Comparison of ENCODE assay signal across 11 cellular contexts in genomic region chr2:197248623-197249022, GRCh38.
A peak's percentile ranks its signal among the peaks of the same experiment; 100 is the strongest.
DNase-seq lines count a peak whose midpoint lies in the region; TF ChIP-seq lines count a peak whose summit lies in the region.
"Had no signal": no experiment of that assay in that cellular context is flagged by ENCODE, and none has a peak within 500 bp of the region (broad histone marks: within the 10 kb centered on the region; RNA-seq: fewer than 3 reads in every experiment).

No MANE protein-coding gene starts in this region.

- H3K9me3 ChIP-seq in Karpas-422 (ENCODE audit: low read length) (no peaks in the 10 kb centered on the region), testis (no peaks in the 10 kb centered on the region), HAP-1 (no peaks in the 10 kb centered on the region)

- H4K20me1 ChIP-seq in Karpas-422 (ENCODE audit: insufficient read depth, low read depth, low read length), result no peaks in the 10 kb centered on the region

- no peak overlapping the region for H3K4me2 ChIP-seq in Karpas-422 (ENCODE audit: low read depth, low read length, poor library complexity, severe bottlenecking)

- peak; percentile 20 for DNase-seq in stimulated activated CD4-positive, alpha-beta T cell treated with anti-CD3 and anti-CD28 coated beads, Interleukin-1b, Interleukin-23, amount 100 ng/mL, for 48 hours
- no peak for DNase-seq in stimulated activated CD4-positive, alpha-beta T cell treated with anti-CD3 and anti-CD28 coated beads, Interleukin-2, amount 100 ng/mL, for 48 hours
- no peak for DNase-seq in Karpas-422
- peak; percentile 26 to 67 for DNase-seq in cardiac fibroblast (ENCODE audit: low read depth in 2 of 2)
- peak; percentile 18 for DNase-seq in testis
- DNase-seq in NCI-H2196 treated with DMSO at 0.1 percent for 48 hours (lab: John Stamatoyannopoulos, UW; ENCODE audit: unreplicated experiment), result no peak
- DNase-seq in HAP-1 (ENCODE audit: low spot score in 2 of 2), result no peak
- DNase-seq in NCI-H2196 (lab: John Stamatoyannopoulos, UW; ENCODE audit: unreplicated experiment), result no peak
- DNase-seq: Calu3, mesenchymal stem cell, WERI-Rb-1 had no signal

- intact Hi-C loops in testis (cut with DNase I; ENCODE audit: low total_unique reads), result no loop called here

- H2AFZ ChIP-seq in Karpas-422 (ENCODE audit: low read length), result no peak overlapping the region

- no peaks in the 10 kb centered on the region for H3K9me2 ChIP-seq in Karpas-422 (replicated peaks; ENCODE audit: insufficient read depth, low read length)

- H3K36me3 ChIP-seq in Karpas-422 (ENCODE audit: insufficient read depth, low read length), result no peaks in the 10 kb centered on the region
- no peaks in the 10 kb centered on the region for H3K36me3 ChIP-seq in testis (ENCODE audit: low read depth, missing control alignments)
- no peaks in the 10 kb centered on the region for H3K36me3 ChIP-seq in HAP-1 (replicated peaks)
- H3K36me3 ChIP-seq: WERI-Rb-1 had no signal

- in situ Hi-C loops in HAP-1 (cut with MboI; ENCODE audit: low sequenced_read_pairs), result no loop called here

- H3K4me1 ChIP-seq in Karpas-422 (ENCODE audit: low read length) (peaks cover 42% of the 10 kb centered on the region), testis (no peaks in the 10 kb centered on the region), HAP-1 (no peaks in the 10 kb centered on the region; the same call in 1 of the 2 replicates)

- H3K9ac ChIP-seq in Karpas-422 (ENCODE audit: low read length), result no peak overlapping the region

- H3K27me3 ChIP-seq in Karpas-422 (ENCODE audit: low read length) (no peaks in the 10 kb centered on the region), testis (no peaks in the 10 kb centered on the region), HAP-1 (ENCODE audit: low read depth) (no peaks in the 10 kb centered on the region)

- H3K79me2 ChIP-seq in Karpas-422 (ENCODE audit: low read length), result peaks cover 88% of the 10 kb centered on the region

- WGBS in testis, 2 donors, result 75 to 77% methylated on average over 3 of the region's 3 CpGs

- TF ChIP-seq CTCF in cardiac fibroblast (IDR thresholded peaks at IDR 0.05; ENCODE audit: low read depth, low read length) (no peak), testis (IDR thresholded peaks at IDR 0.05) (no peak)

- H3K27ac ChIP-seq in Karpas-422 (ENCODE audit: low read length) (peak overlapping the region; percentile 61; the same call in 1 of the 2 replicates), testis (no peak overlapping the region)
- H3K27ac ChIP-seq: WERI-Rb-1 had no signal

- H3K4me3 ChIP-seq in Karpas-422 (ENCODE audit: low read length) (no peak overlapping the region), cardiac fibroblast (replicated peaks in 1 of 2; ENCODE audit: low read depth in 2 of 2, low read length in 2 of 2) (no peak overlapping the region), testis (no peak overlapping the region), HAP-1 (no peak overlapping the region)

- TF ChIP-seq POLR2A in testis (IDR thresholded peaks at IDR 0.05), result no peak

Comparison
In these comparisons a context has a peak if more than half of its experiments do, and no peak if none do; other contexts are left out.
1. DNase-seq: peak in stimulated activated CD4-positive, alpha-beta T cell treated with anti-CD3 and anti-CD28 coated beads, Interleukin-1b, Interleukin-23, amount 100 ng/mL, for 48 hours (single experiment), cardiac fibroblast (2 of 2) and testis (single experiment); none in stimulated activated CD4-positive, alpha-beta T cell treated with anti-CD3 and anti-CD28 coated beads, Interleukin-2, amount 100 ng/mL, for 48 hours (0 of 2), Karpas-422 (single experiment), NCI-H2196 treated with DMSO at 0.1 percent for 48 hours (single experiment), HAP-1 (0 of 2) and NCI-H2196 (single experiment).